Comparison of ENCODE assay signal across 8 cellular contexts in genomic region chr11:112555491-112556364, GRCh38.
DNase-seq lines count a peak whose midpoint lies in the region; ATAC-seq, FAIRE-seq and TF ChIP-seq lines count a peak whose summit lies in the region.

No MANE protein-coding gene starts in this region.

- no peak overlapping the region for H3K56ac ChIP-seq in H1 (replicated peaks; ENCODE audit: insufficient read length, low read depth, low read length)

- H3K36me3 Mint-ChIP-seq in activated CD8-positive, alpha-beta T cell treated with anti-CD3 and anti-CD28 coated beads, Interleukin-2, amount 10 ng/mL, durations not matched to agents 7 days and 5 days (ENCODE audit: low read depth), result no peaks in the 10 kb centered on the region

- H3K4me1 ChIP-seq in H1 (replicated peaks in 1 of 4; ENCODE audit: control insufficient read depth in 3 of 4, insufficient read depth in 4 of 4, low read length in 3 of 4), result no peaks in the 10 kb centered on the region; a peak in 1 of 7 replicates
- H3K4me1 ChIP-seq in mucosa of descending colon (ENCODE audit: low read depth), result no peaks in the 10 kb centered on the region

- TF ChIP-seq EP300 in H1 (IDR thresholded peaks at IDR 0.05; ENCODE audit: borderline replicate concordance in 1 of 2, low read depth in 2 of 2, low read length in 2 of 2), result no peak

- H3K4me3 ChIP-seq in H1 (ENCODE audit: extremely low read depth in 1 of 4, insufficient read depth in 2 of 4, low read depth in 3 of 4, low read length in 4 of 4) (no peak overlapping the region), mucosa of descending colon (no peak overlapping the region)

- H3K9me3 ChIP-seq in H1 (ENCODE audit: insufficient read depth in 2 of 2, low read depth in 1 of 2, low read length in 1 of 2), result no peaks in the 10 kb centered on the region
- H3K9me3 ChIP-seq in mucosa of descending colon, result no peaks in the 10 kb centered on the region

- H4K91ac ChIP-seq in H1 (replicated peaks; ENCODE audit: insufficient read length, low read length), result no peak overlapping the region

- no peak overlapping the region for H3K27ac ChIP-seq in H1 (ENCODE audit: low read depth, low read length)

- H3K4me1 Mint-ChIP-seq in activated CD8-positive, alpha-beta T cell treated with anti-CD3 and anti-CD28 coated beads, Interleukin-2, amount 10 ng/mL, durations not matched to agents 7 days and 5 days (ENCODE audit: low read depth), result no peaks in the 10 kb centered on the region

- no peak overlapping the region for H2BK120ac ChIP-seq in H1 (replicated peaks; ENCODE audit: low read depth, low read length)

- H3K79me1 ChIP-seq in H1 (ENCODE audit: low read depth, low read length), result no peaks in the 10 kb centered on the region

- H2AK5ac ChIP-seq in H1 (ENCODE audit: low read depth, low read length), result no peak overlapping the region

- H3K23me2 ChIP-seq in H1 (ENCODE audit: low read depth, low read length), result no peaks in the 10 kb centered on the region

- CTCF ChIA-PET in activated CD8-positive, alpha-beta T cell treated with anti-CD3 and anti-CD28 coated beads, Interleukin-2, amount 10 ng/mL, durations not matched to agents 7 days and 5 days (lab: Charles Lee), result interaction anchor here (0.6 to 3.7 kb wide), 20 partner anchors 8 to 336 kb away, joined by 3 to 24 read pairs (median 4); no protein-coding TSS in a partner anchor
- CTCF ChIA-PET in H1 (lab: Charles Lee; ENCODE audit: partially characterized antibody), result interaction anchor here (0.6 to 5.4 kb wide), 63 partner anchors 9 to 751 kb away, joined by 3 to 57 read pairs (median 4); no protein-coding TSS in a partner anchor

- peak; percentile 70 for FAIRE-seq in H1 (lab: Jason Lieb, UNC)

- H3K18ac ChIP-seq in H1 (ENCODE audit: extremely low read depth, low read length), result no peak overlapping the region

- TF ChIP-seq RAD21 in H1 (IDR thresholded peaks at IDR 0.05 in 1 of 2, conservative IDR thresholded peaks at IDR 0.05 in 1 of 2; ENCODE audit: low read depth in 2 of 2, low read length in 2 of 2), result peak; percentile 80 to 82

- no peaks in the 10 kb centered on the region for H3K36me3 ChIP-seq in H1 (ENCODE audit: control insufficient read depth in 2 of 4, insufficient read depth in 4 of 4, low read length in 3 of 4)
- no peaks in the 10 kb centered on the region for H3K36me3 ChIP-seq in mucosa of descending colon (ENCODE audit: low read depth)

- H2BK5ac ChIP-seq in H1 (ENCODE audit: low read depth, low read length), result no peak overlapping the region

- no peak for TF ChIP-seq POLR2A in H1 (IDR thresholded peaks at IDR 0.05; ENCODE audit: control extremely low read depth in 1 of 2, low read depth in 2 of 2, low read length in 2 of 2)

- H3K14ac ChIP-seq in H1 (ENCODE audit: insufficient read length), result no peak overlapping the region

- 0 out of 2 replicates have a peak overlapping the region, but pooled peaks have one; percentile 30 for H4K8ac ChIP-seq in H1 (ENCODE audit: extremely low read depth, insufficient read depth, low read length)

- no peak overlapping the region for H4K5ac ChIP-seq in H1 (ENCODE audit: insufficient read length, low read depth, low read length)

- peak overlapping the region; percentile 98 for H2AFZ ChIP-seq in H1 (ENCODE audit: low read length)

- H4K20me1 ChIP-seq in H1 (replicated peaks in 1 of 2; ENCODE audit: control insufficient read depth in 1 of 2, insufficient read depth in 2 of 2, low read length in 2 of 2), result no peaks in the 10 kb centered on the region

- no peak overlapping the region for H3K23ac ChIP-seq in H1 (ENCODE audit: insufficient read length)

- H3K9ac ChIP-seq in H1 (replicated peaks in 1 of 4; ENCODE audit: extremely low read depth in 1 of 4, low read depth in 3 of 4, low read length in 3 of 4), result no peak overlapping the region

- H3K27me3 ChIP-seq in H1 (replicated peaks in 1 of 4; ENCODE audit: control insufficient read depth in 3 of 4, extremely low read depth in 1 of 4, insufficient read depth in 3 of 4, low read length in 3 of 4), result no peaks in the 10 kb centered on the region

- WGBS in H1 (ENCODE audit: extremely low coverage in 1 of 2, insufficient coverage in 1 of 2, insufficient read length in 1 of 2, insufficient replicate concordance in 2 of 2, low coverage in 1 of 2, low lambda C conversion rate in 2 of 2, missing lambda C conversion rate in 1 of 2), 2 experiments, result 81% methylated on average over 10 of the region's 10 CpGs; no CpG with 5 or more reads in 1 of the 2 experiments

- H3K9me3 Mint-ChIP-seq in activated CD8-positive, alpha-beta T cell treated with anti-CD3 and anti-CD28 coated beads, Interleukin-2, amount 10 ng/mL, durations not matched to agents 7 days and 5 days (ENCODE audit: insufficient read depth), result no peaks in the 10 kb centered on the region

- peak overlapping the region; percentile 37 for H3K27ac Mint-ChIP-seq in activated CD8-positive, alpha-beta T cell treated with anti-CD3 and anti-CD28 coated beads, Interleukin-2, amount 10 ng/mL, durations not matched to agents 7 days and 5 days

- H2BK12ac ChIP-seq in H1 (ENCODE audit: low read depth, low read length), result no peak overlapping the region

- DNase-seq in NCI-H82 (lab: John Stamatoyannopoulos, UW), result peak; percentile 54
- no peak for DNase-seq in NCI-H82 treated with DMSO at 0.1 percent for 48 hours (lab: John Stamatoyannopoulos, UW; ENCODE audit: unreplicated experiment)
- peak; percentile 3 to 9 for DNase-seq in NCI-H1930 (lab: John Stamatoyannopoulos, UW)
- peak; percentile 66 for DNase-seq in activated CD8-positive, alpha-beta T cell treated with anti-CD3 and anti-CD28 coated beads, Interleukin-2, amount 10 ng/mL, durations not matched to agents 7 days and 5 days
- DNase-seq in H1 (ENCODE audit: low read depth in 1 of 2, low spot score in 2 of 2), result peak; percentile 17 to 94
- peak; percentile 45 to 75 (median 70) for DNase-seq in mucosa of descending colon
- DNase-seq in stimulated activated CD8-positive, alpha-beta memory T cell treated with anti-CD3 and anti-CD28 coated beads, Interleukin-7, amount 100 ng/mL, for 24 hours (ENCODE audit: low read depth), result peak; percentile 64

- intact Hi-C loops in mucosa of descending colon (cut with DNase I, micrococcal nuclease), result loop anchor here in 1 of 2 donors (10.0 kb wide), 1 partner anchor 261 kb away; no protein-coding TSS in a partner anchor

- H3K4ac ChIP-seq in H1 (replicated peaks; ENCODE audit: insufficient read length, low read depth, low read length), result no peak overlapping the region

- peak; percentile 76 for ATAC-seq in activated CD8-positive, alpha-beta T cell treated with anti-CD3 and anti-CD28 coated beads, Interleukin-2, amount 10 ng/mL, durations not matched to agents 7 days and 5 days
- peak; percentile 72 for ATAC-seq in mucosa of descending colon
- ATAC-seq in GM21390 (IDR thresholded peaks at IDR 0.05; ENCODE audit: unreplicated experiment), result no peak

- no peak overlapping the region for H3K4me2 ChIP-seq in H1 (ENCODE audit: insufficient read depth in 1 of 2, low read depth in 2 of 2, low read length in 2 of 2)

- H3K4me3 Mint-ChIP-seq in activated CD8-positive, alpha-beta T cell treated with anti-CD3 and anti-CD28 coated beads, Interleukin-2, amount 10 ng/mL, durations not matched to agents 7 days and 5 days, result no peak overlapping the region

- H3K79me2 ChIP-seq in H1 (ENCODE audit: control insufficient read depth in 1 of 2, insufficient read depth in 2 of 2, low read length in 2 of 2), result no peaks in the 10 kb centered on the region

- H2BK20ac ChIP-seq in H1 (ENCODE audit: low read length), result no peak overlapping the region

- H3K27me3 Mint-ChIP-seq in activated CD8-positive, alpha-beta T cell treated with anti-CD3 and anti-CD28 coated beads, Interleukin-2, amount 10 ng/mL, durations not matched to agents 7 days and 5 days (ENCODE audit: low read depth), result peaks cover 2% of the 10 kb centered on the region

- POLR2A ChIA-PET in activated CD8-positive, alpha-beta T cell treated with anti-CD3 and anti-CD28 coated beads, Interleukin-2, amount 10 ng/mL, durations not matched to agents 7 days and 5 days (lab: Charles Lee), result no interaction called here
- POLR2A ChIA-PET in H1 (lab: Charles Lee; ENCODE audit: partially characterized antibody), result no interaction called here

- TF ChIP-seq CTCF in H1 (IDR thresholded peaks at IDR 0.05; ENCODE audit: control extremely low read depth in 1 of 3, insufficient read depth in 1 of 3, low read depth in 1 of 3, low read length in 3 of 3) (peak; percentile 85 to 94 (median 89)), mucosa of descending colon (IDR thresholded peaks at IDR 0.05) (peak; percentile 35)

- H2BK15ac ChIP-seq in H1 (ENCODE audit: low read length), result peak overlapping the region; percentile 23; the same call in 1 of the 2 replicates

TF ChIP-seq in H1, 55 proteins besides CTCF, POLR2A, EP300 and RAD21 (continues in another document):
- no peak for TF ChIP-seq KDM4A (IDR thresholded peaks at IDR 0.05; ENCODE audit: low read depth, low read length, severe bottlenecking)
- TF ChIP-seq RNF2 (IDR thresholded peaks at IDR 0.05; ENCODE audit: borderline replicate concordance, low read depth, low read length, missing control alignments, poor library complexity, severe bottlenecking), result no peak
- peak; percentile 61 for TF ChIP-seq MAX (IDR thresholded peaks at IDR 0.05)
